In genomic region chr1:205484985-205485967, GRCh38 we compare ENCODE assay signal across 8 cellular contexts. TPM values are rescaled to one million over a fixed set of nuclear protein-coding genes. Genes with fewer than 3 reads are reported as not detected.
DNase-seq lines count a peak whose midpoint lies in the region; ATAC-seq and TF ChIP-seq lines count a peak whose summit lies in the region.

No MANE protein-coding gene starts in this region.

- H3K9me3 Mint-ChIP-seq in endothelial cell (ENCODE audit: unreplicated experiment), result no peaks in the 10 kb centered on the region
- no peaks in the 10 kb centered on the region for H3K9me3 Mint-ChIP-seq in stimulated activated naive B cell treated with anti-CD40 and anti-IgM and Interleukin-4, amounts not matched to agents 10 μg/mL and 1 μg/mL and 100 μg/mL, for 72 hours

- peak; percentile 92 for DNase-seq in GM03348 (ENCODE audit: low spot score)
- DNase-seq in HuH-7.5 (ENCODE audit: low spot score), result peak; percentile 92
- DNase-seq in NOMO-1 (lab: John Stamatoyannopoulos, UW; ENCODE audit: unreplicated experiment in 2 of 2), result peak; percentile 57 to 58
- DNase-seq in activated CD8-positive, alpha-beta memory T cell treated with anti-CD3 and anti-CD28 coated beads for 24 hours, result peak; percentile 82
- DNase-seq in endothelial cell (ENCODE audit: low spot score), result peak; percentile 69
- DNase-seq in mucosa of gallbladder (ENCODE audit: low spot score), result peak; percentile 72
- peak; percentile 60 for DNase-seq in stimulated activated naive B cell treated with anti-CD40 and anti-IgM and Interleukin-4, amounts not matched to agents 10 μg/mL and 1 μg/mL and 100 μg/mL, for 72 hours

- peaks cover 10% of the 10 kb centered on the region for H3K4me1 Mint-ChIP-seq in endothelial cell (ENCODE audit: unreplicated experiment)
- H3K4me1 Mint-ChIP-seq in stimulated activated naive B cell treated with anti-CD40 and anti-IgM and Interleukin-4, amounts not matched to agents 10 μg/mL and 1 μg/mL and 100 μg/mL, for 72 hours, result peaks cover 15 to 28% of the 10 kb centered on the region in 2 donors

- peaks cover 3% of the 10 kb centered on the region for H3K36me3 Mint-ChIP-seq in endothelial cell (ENCODE audit: low read depth, unreplicated experiment)
- no peaks in the 10 kb centered on the region for H3K36me3 Mint-ChIP-seq in stimulated activated naive B cell treated with anti-CD40 and anti-IgM and Interleukin-4, amounts not matched to agents 10 μg/mL and 1 μg/mL and 100 μg/mL, for 72 hours

- no peak overlapping the region for H3K27ac Mint-ChIP-seq in endothelial cell (ENCODE audit: unreplicated experiment)
- H3K27ac Mint-ChIP-seq in stimulated activated naive B cell treated with anti-CD40 and anti-IgM and Interleukin-4, amounts not matched to agents 10 μg/mL and 1 μg/mL and 100 μg/mL, for 72 hours, result peak overlapping the region; percentile 42

- TF ChIP-seq CTCF in endothelial cell (IDR thresholded peaks at IDR 0.05; ENCODE audit: unreplicated experiment), result peak; percentile 99

- H3K4me3 Mint-ChIP-seq in endothelial cell (ENCODE audit: unreplicated experiment), result no peak overlapping the region
- no peak overlapping the region for H3K4me3 Mint-ChIP-seq in stimulated activated naive B cell treated with anti-CD40 and anti-IgM and Interleukin-4, amounts not matched to agents 10 μg/mL and 1 μg/mL and 100 μg/mL, for 72 hours

- H3K27me3 Mint-ChIP-seq in endothelial cell (ENCODE audit: unreplicated experiment), result peaks cover 10% of the 10 kb centered on the region
- H3K27me3 Mint-ChIP-seq in stimulated activated naive B cell treated with anti-CD40 and anti-IgM and Interleukin-4, amounts not matched to agents 10 μg/mL and 1 μg/mL and 100 μg/mL, for 72 hours, result peaks cover 48 to 70% of the 10 kb centered on the region in 2 donors

- peak; percentile 79 to 80 for ATAC-seq in stimulated activated naive B cell treated with anti-CD40 and anti-IgM and Interleukin-4, amounts not matched to agents 10 μg/mL and 1 μg/mL and 100 μg/mL, for 72 hours (replicated peaks)
- ATAC-seq in HG03457 (IDR thresholded peaks at IDR 0.05; ENCODE audit: unreplicated experiment), result no peak

RNA-seq across cellular contexts. Expression of gene CDK18, which starts 19.2 kb away (rescaled TPM):
- total RNA-seq in endothelial cell (ENCODE audit: unreplicated experiment) (12.4 TPM), mucosa of gallbladder (76.4 TPM)

RNA-seq across cellular contexts. Expression of gene BLACAT1, which starts 29.4 kb away (rescaled TPM):
- 2.2 TPM for total RNA-seq in endothelial cell (ENCODE audit: unreplicated experiment)
- total RNA-seq in mucosa of gallbladder, result 0.81 TPM
